In genomic region chr5:147845618-147846017, GRCh38 we compare ENCODE assay signal across 31 cellular contexts. TPM values are rescaled to one million over a fixed set of nuclear protein-coding genes. Genes with fewer than 3 reads are reported as not detected.
DNase-seq lines count a peak whose midpoint lies in the region; ATAC-seq lines count a peak whose summit lies in the region.
"Had no signal": no experiment of that assay in that cellular context is flagged by ENCODE, and none has a peak within 500 bp of the region (broad histone marks: within the 10 kb centered on the region; RNA-seq: fewer than 3 reads in every experiment).

No MANE protein-coding gene starts in this region.

- DNase-seq in left ventricle myocardium superior (no peak), cardiac septum (ENCODE audit: low spot score) (no peak), NCI-H526 (lab: John Stamatoyannopoulos, UW) (peak; percentile 53 to 77), NCI-H526 treated with DMSO at 0.1 percent for 48 hours (lab: John Stamatoyannopoulos, UW) (peak; percentile 25), left colon (no peak)
- no peak for DNase-seq in activated CD4-positive, CD25-positive, alpha-beta regulatory T cell (lab: John Stamatoyannopoulos, UW)
- DNase-seq: 8988T; ACHN; AML-193; BE2C; C1 segment of cervical spinal cord; Caco-2; Calu3; CD4-positive, alpha-beta memory T cell; CD4-positive, alpha-beta T cell; CD4-positive, CD25-positive, alpha-beta regulatory T cell; CD8-positive, alpha-beta memory T cell; CD8-positive, alpha-beta T cell; COR-L47; DMS 273 treated with DMSO at 0.1 percent for 48 hours; DMS153; DMS53; DMS79; DMS79 treated with DMSO at 0.1 percent for 48 hours; DND-41; EL had no signal

- intact Hi-C loops in left ventricle myocardium superior (cut with micrococcal nuclease) (no loop called here), cardiac septum (cut with DNase I) (no loop called here), left colon (cut with DNase I, micrococcal nuclease) (no loop called here)

- ATAC-seq in left ventricle myocardium superior (peak; percentile 66), left colon (no peak)
- ATAC-seq: A549; CD8-positive, alpha-beta T cell had no signal

RNA-seq across cellular contexts. Expression of gene SPINK1, which starts 14.1 kb away (rescaled TPM):
- total RNA-seq in left ventricle myocardium superior: not detected
- total RNA-seq in cardiac septum: 1.8 TPM
- total RNA-seq in left colon: 100 to 1,000 TPM; 275 to 368 TPM
- total RNA-seq: A673; B cell; CD4-positive, alpha-beta memory T cell; CD4-positive, alpha-beta T cell; CD4-positive, CD25-positive, alpha-beta regulatory T cell; CD8-positive, alpha-beta memory T cell; CD8-positive, alpha-beta T cell had no signal

RNA-seq across cellular contexts. Expression of gene SCGB3A2, which starts 32.9 kb away (rescaled TPM):
- total RNA-seq in left ventricle myocardium superior (not detected), cardiac septum (not detected), left colon (not detected)
- total RNA-seq: A172; A673; B cell; Caco-2; Calu3; CD4-positive, alpha-beta memory T cell; CD4-positive, alpha-beta T cell; CD4-positive, CD25-positive, alpha-beta regulatory T cell; CD8-positive, alpha-beta memory T cell; CD8-positive, alpha-beta T cell; Daoy had no signal

Comparison
In these comparisons a context has a peak if more than half of its experiments do, and no peak if none do; other contexts are left out.
1. DNase-seq: peak in NCI-H526 (2 of 2) and NCI-H526 treated with DMSO at 0.1 percent for 48 hours (single experiment); none in left ventricle myocardium superior (single experiment), cardiac septum (single experiment), left colon (0 of 2) and activated CD4-positive, CD25-positive, alpha-beta regulatory T cell (0 of 4).
2. RNA of gene SPINK1, which starts 14.1 kb away (total RNA-seq): 275 to 368 TPM in left colon; 1.8 TPM in cardiac septum (single experiment) and not detected in left ventricle myocardium superior (single experiment); every median in the first group is over 10 times any median in the second.